ENCODE assay signal across 9 cellular contexts in genomic region chr4:76212301-76212700, GRCh38. TPM values are rescaled to one million over a fixed set of nuclear protein-coding genes. Genes with fewer than 3 reads are reported as not detected.
DNase-seq lines count a peak whose midpoint lies in the region; ATAC-seq and TF ChIP-seq lines count a peak whose summit lies in the region.
"Had no signal": no experiment of that assay in that cellular context is flagged by ENCODE, and none has a peak within 500 bp of the region (broad histone marks: within the 10 kb centered on the region; RNA-seq: fewer than 3 reads in every experiment).

No MANE protein-coding gene starts in this region.

- H3K27ac ChIP-seq in right atrium auricular region (peak overlapping the region; percentile 98 to 99), mucosa of rectum (ENCODE audit: low read depth in 2 of 2, low read length in 2 of 2) (peak overlapping the region; percentile 97), aorta (ENCODE audit: low read depth in 1 of 2, low read length in 2 of 2) (no peak overlapping the region)

- H3K36me3 ChIP-seq in right atrium auricular region (no peaks in the 10 kb centered on the region), mucosa of rectum (ENCODE audit: control insufficient read depth in 2 of 2, insufficient read depth in 2 of 2, low read length in 2 of 2) (peaks cover 0 to 5% of the 10 kb centered on the region in 2 donors), aorta (ENCODE audit: control insufficient read depth in 1 of 2, insufficient read depth in 2 of 2, low read length in 1 of 2) (no peaks in the 10 kb centered on the region)

- H3K4me1 ChIP-seq in right atrium auricular region (peaks cover 0 to 76% of the 10 kb centered on the region in 2 donors), mucosa of rectum (ENCODE audit: control insufficient read depth in 2 of 2, insufficient read depth in 2 of 2, low read length in 2 of 2) (peaks cover 53 to 83% of the 10 kb centered on the region in 2 donors), aorta (ENCODE audit: control insufficient read depth in 1 of 2, insufficient read depth in 2 of 2, low read length in 2 of 2) (peaks cover 4 to 7% of the 10 kb centered on the region in 2 donors)

- ATAC-seq in left cardiac atrium (no peak), aorta (ENCODE audit: low FRiP score) (no peak)

- H3K9ac ChIP-seq in mucosa of rectum (ENCODE audit: low read depth in 1 of 2, low read length in 2 of 2): peak overlapping the region; percentile 89 to 98

- intact Hi-C loops in left cardiac atrium (cut with DNase I) (loop anchor here in 1 of 2 donors (5.0 kb wide), 1 partner anchor 65 kb away; the partner anchor contains the start of gene NUP54), aorta (cut with DNase I) (loop anchor here in 1 of 2 donors (2.0 kb wide), 2 partner anchors 16 to 94 kb away; partner anchors contain the start of gene STBD1)

- H3K27me3 ChIP-seq in right atrium auricular region (no peaks in the 10 kb centered on the region), mucosa of rectum (ENCODE audit: control insufficient read depth in 2 of 2, insufficient read depth in 2 of 2, low read length in 2 of 2) (no peaks in the 10 kb centered on the region), aorta (ENCODE audit: control insufficient read depth in 1 of 2, insufficient read depth in 2 of 2, low read length in 1 of 2) (no peaks in the 10 kb centered on the region)

- peak overlapping the region; percentile 76 to 81 for H3K4me3 ChIP-seq in right atrium auricular region
- H3K4me3 ChIP-seq in cardiac fibroblast (replicated peaks in 1 of 2; ENCODE audit: low read depth in 2 of 2, low read length in 2 of 2): peak overlapping the region; percentile 71 to 84
- peak overlapping the region; percentile 94 to 95 for H3K4me3 ChIP-seq in mucosa of rectum (ENCODE audit: low read length in 2 of 2)
- peak overlapping the region; percentile 38 to 91 for H3K4me3 ChIP-seq in aorta (ENCODE audit: low read length in 2 of 2)

- no peak for DNase-seq in right atrium auricular region (ENCODE audit: low spot score)
- DNase-seq in left cardiac atrium: no peak
- DNase-seq in cardiac fibroblast (ENCODE audit: low read depth in 2 of 2): peak in 1 of 2 donors; percentile 25
- DNase-seq in aorta: no peak
- no peak for DNase-seq in T1000 (lab: John Stamatoyannopoulos, UW)
- no peak for DNase-seq in stimulated activated CD4-positive, alpha-beta T cell treated with anti-CD3 and anti-CD28 coated beads, Interleukin-1b, Interleukin-23, amount 100 ng/mL, for 48 hours
- DNase-seq in activated gamma-delta T cell (lab: John Stamatoyannopoulos, UW): no peak
- DNase-seq: NCI-H1694 treated with DMSO at 0.1 percent for 48 hours had no signal

- 9 to 13% methylated on average over 2 of the region's 2 CpGs for WGBS in aorta, 2 donors

- no peak for TF ChIP-seq CTCF in right atrium auricular region (IDR thresholded peaks at IDR 0.05)
- no peak for TF ChIP-seq CTCF in cardiac fibroblast (IDR thresholded peaks at IDR 0.05; ENCODE audit: low read depth, low read length)

- no peaks in the 10 kb centered on the region for H3K9me3 ChIP-seq in right atrium auricular region
- H3K9me3 ChIP-seq in mucosa of rectum (ENCODE audit: control insufficient read depth in 2 of 2, low read length in 2 of 2): no peaks in the 10 kb centered on the region
- no peaks in the 10 kb centered on the region for H3K9me3 ChIP-seq in aorta (ENCODE audit: control insufficient read depth, low read length)

RNA-seq across cellular contexts. Expression of gene SCARB2, which starts 1.3 kb away (rescaled TPM):
- total RNA-seq in right atrium auricular region (100 to 1,000 TPM in 1 of 2 donors, 10 to 100 TPM in 1; 86.4 to 103 TPM), left cardiac atrium (100 to 1,000 TPM; 102 to 112 TPM), aorta (100 to 1,000 TPM; 138 to 154 TPM)
- 10 to 100 TPM; 44.3 to 73.6 TPM for polyA plus RNA-seq in aorta

RNA-seq across cellular contexts. Expression of gene FAM47E, which starts 39.2 kb away (rescaled TPM):
- total RNA-seq in right atrium auricular region (1 to 10 TPM; 1.0 to 2.2 TPM), left cardiac atrium (1 to 10 TPM; 2.2 to 2.9 TPM), aorta (1 to 10 TPM; 1.8 to 2.4 TPM)
- polyA plus RNA-seq in aorta: 1 to 10 TPM; 1.2 to 1.9 TPM

Comparison
In these comparisons a context has a peak if more than half of its experiments do, and no peak if none do; other contexts are left out.
1. H3K27ac ChIP-seq: peak in right atrium auricular region (2 of 2) and mucosa of rectum (2 of 2); none in aorta (0 of 2).
2. Peak in every context shown above with its lines, with median percentiles within 50 percentile points of each other: H3K4me3 ChIP-seq.